Comparison of ENCODE assay signal across 9 cellular contexts in genomic region chr7:155962191-155962967, GRCh38.
DNase-seq lines count a peak whose midpoint lies in the region; ATAC-seq and TF ChIP-seq lines count a peak whose summit lies in the region.
"Had no signal": no experiment of that assay in that cellular context is flagged by ENCODE, and none has a peak within 500 bp of the region (broad histone marks: within the 10 kb centered on the region; RNA-seq: fewer than 3 reads in every experiment).

No MANE protein-coding gene starts in this region.

- H3K79me2 ChIP-seq in trophoblast cell (ENCODE audit: control insufficient read depth, insufficient read depth, low read length, poor library complexity), result no peaks in the 10 kb centered on the region

- H4K8ac ChIP-seq in trophoblast cell (ENCODE audit: low read depth, low read length), result no peak overlapping the region

- no peak overlapping the region for H2BK5ac ChIP-seq in trophoblast cell (ENCODE audit: low read depth, low read length, poor library complexity)

- no peak overlapping the region for H3K23ac ChIP-seq in trophoblast cell (ENCODE audit: low read length)

- no peaks in the 10 kb centered on the region for H3K4me1 ChIP-seq in body of pancreas
- no peaks in the 10 kb centered on the region for H3K4me1 ChIP-seq in trophoblast cell (ENCODE audit: control insufficient read depth in 1 of 2, insufficient read depth in 2 of 2, low read length in 2 of 2)

- no peaks in the 10 kb centered on the region for H3K79me1 ChIP-seq in trophoblast cell (ENCODE audit: low read length)

- TF ChIP-seq CTCF in body of pancreas (IDR thresholded peaks at IDR 0.05), result no peak

- no peak overlapping the region for H2BK12ac ChIP-seq in trophoblast cell (ENCODE audit: low read length)

- no peak overlapping the region for H4K12ac ChIP-seq in trophoblast cell (ENCODE audit: low read depth, low read length)

- no peaks in the 10 kb centered on the region for H3K27me3 ChIP-seq in body of pancreas
- no peaks in the 10 kb centered on the region for H3K27me3 ChIP-seq in trophoblast cell (ENCODE audit: insufficient read depth, low read length)

- H3K4me3 ChIP-seq in body of pancreas (no peak overlapping the region), trophoblast cell (ENCODE audit: low read depth, low read length) (peak overlapping the region; percentile 20)

- peak; percentile 59 for ATAC-seq in GM19328 (IDR thresholded peaks at IDR 0.05; ENCODE audit: unreplicated experiment)
- peak; percentile 18 for ATAC-seq in body of pancreas
- no peak for ATAC-seq in HG03045 (IDR thresholded peaks at IDR 0.05; ENCODE audit: unreplicated experiment)

- H3K36me3 ChIP-seq in body of pancreas (replicated peaks in 1 of 2; ENCODE audit: insufficient read depth in 1 of 2, low read depth in 2 of 2) (no peaks in the 10 kb centered on the region), trophoblast cell (ENCODE audit: control insufficient read depth in 1 of 2, insufficient read depth in 2 of 2, low read length in 2 of 2) (no peaks in the 10 kb centered on the region)
- H3K36me3 ChIP-seq: WERI-Rb-1 had no signal

- 67 to 68% methylated on average over 13 of the region's 13 CpGs for WGBS in body of pancreas, 2 donors
- no CpG with 5 or more reads among the region's 13 CpGs for WGBS in trophoblast cell (ENCODE audit: extremely low coverage, insufficient coverage, insufficient read length)

- H3K4me2 ChIP-seq in trophoblast cell (ENCODE audit: low read length), result no peak overlapping the region

- H3K27ac ChIP-seq in body of pancreas, result no peak overlapping the region
- no peak overlapping the region for H3K27ac ChIP-seq in trophoblast cell (ENCODE audit: low read depth, low read length)
- H3K27ac ChIP-seq: WERI-Rb-1 had no signal

- no peak overlapping the region for H3K18ac ChIP-seq in trophoblast cell (ENCODE audit: low read length)

- H3K9ac ChIP-seq in trophoblast cell (ENCODE audit: low read length), result no peak overlapping the region

- H3K14ac ChIP-seq in trophoblast cell (ENCODE audit: low read length), result no peak overlapping the region

- H2AK5ac ChIP-seq in trophoblast cell (ENCODE audit: low read length), result no peak overlapping the region

- H3K9me3 ChIP-seq in body of pancreas, result no peaks in the 10 kb centered on the region
- H3K9me3 ChIP-seq in trophoblast cell (ENCODE audit: insufficient read depth, low read depth, low read length), result peaks cover 2% of the 10 kb centered on the region

- TF ChIP-seq POLR2A in body of pancreas (IDR thresholded peaks at IDR 0.05), result no peak

- H4K91ac ChIP-seq in trophoblast cell (ENCODE audit: low read depth, low read length), result no peak overlapping the region

- H2BK120ac ChIP-seq in trophoblast cell (ENCODE audit: insufficient read depth, low read length, poor library complexity), result no peak overlapping the region

- peak; percentile 32 for DNase-seq in NOMO-1 treated with DMSO at 0.1 percent for 48 hours (lab: John Stamatoyannopoulos, UW; ENCODE audit: unreplicated experiment)
- no peak for DNase-seq in body of pancreas
- no peak for DNase-seq in trophoblast cell
- DNase-seq in GOT3 (lab: John Stamatoyannopoulos, UW), result no peak
- no peak for DNase-seq in EL
- DNase-seq in stimulated activated naive CD4-positive, alpha-beta T cell treated with Interleukin-2 at 50 U/mL for 16 hours (lab: John Stamatoyannopoulos, UW), result no peak
- DNase-seq: WERI-Rb-1 had no signal

- intact Hi-C loops in body of pancreas (cut with DNase I), result no loop called here

- no peak overlapping the region for H3K4ac ChIP-seq in trophoblast cell (ENCODE audit: low read depth, low read length)

- no peak overlapping the region for H2AFZ ChIP-seq in trophoblast cell (ENCODE audit: insufficient read depth, low read length, poor library complexity)
